ENCODE assay signal across 23 cellular contexts in the genomic region with DNA sequence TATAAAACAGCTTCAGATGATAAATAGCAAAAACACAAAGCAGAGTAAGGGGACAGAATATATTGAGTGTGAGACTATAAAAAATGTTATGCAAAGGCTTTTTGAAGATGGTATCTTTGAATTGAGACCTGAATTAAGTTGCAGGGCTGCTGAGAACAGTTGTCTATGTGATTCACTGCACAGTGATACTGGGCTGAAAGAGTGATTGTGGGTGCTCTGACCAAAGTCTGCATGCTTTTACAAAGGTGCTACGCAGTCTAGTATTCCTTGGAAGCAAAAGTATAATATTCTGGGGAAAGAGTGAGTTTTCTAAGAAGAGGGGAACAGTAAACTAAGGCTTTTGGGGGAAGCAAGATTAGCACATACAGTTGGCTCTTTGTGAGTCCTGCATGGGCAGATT.
DNase-seq lines count a peak whose midpoint lies in the region; ATAC-seq and TF ChIP-seq lines count a peak whose summit lies in the region.
"Had no signal": no experiment of that assay in that cellular context is flagged by ENCODE, and none has a peak within 500 bp of the region (broad histone marks: within the 10 kb centered on the region; RNA-seq: fewer than 3 reads in every experiment).

No MANE protein-coding gene starts in this region.

- H3K27me3 Mint-ChIP-seq in chondrocyte (ENCODE audit: low read depth), result no peaks in the 10 kb centered on the region
- H3K27me3 Mint-ChIP-seq: CD4-positive, alpha-beta memory T cell; CD4-positive, CD25-positive, alpha-beta regulatory T cell; CD8-positive, alpha-beta memory T cell had no signal

- H3K4me3 ChIP-seq in BLaER1 treated with 17β-estradiol and CSF1 and Interleukin-3, amounts not matched to agents 10 nM and 100 nM, result no peak overlapping the region
- H3K4me3 ChIP-seq: GM12878 had no signal

- H3K36me3 ChIP-seq in BLaER1 treated with 17β-estradiol and CSF1 and Interleukin-3, amounts not matched to agents 10 nM and 100 nM, result peaks cover 0 to 61% (median 18%) of the 10 kb centered on the region in 11 experiments; a peak in 12 of 22 replicates

- TF ChIP-seq CTCF in chondrocyte (IDR thresholded peaks at IDR 0.05), result no peak

- no peak overlapping the region for H3K9ac ChIP-seq in BLaER1 treated with 17β-estradiol and CSF1 and Interleukin-3, amounts not matched to agents 10 nM and 100 nM

- H3K4me1 ChIP-seq in BLaER1 treated with 17β-estradiol and CSF1 and Interleukin-3, amounts not matched to agents 10 nM and 100 nM, result peaks cover 12 to 19% (median 17%) of the 10 kb centered on the region in 10 experiments

- DNase-seq in chondrocyte (ENCODE audit: low spot score) (no peak), left colon (no peak), T-helper 9 cell (no peak)
- no peak for DNase-seq in activated CD4-positive, alpha-beta T cell treated with anti-CD3 and anti-CD28 coated beads, Interleukin-2, amount 50 U/mL, for 48 hours
- DNase-seq: 8988T; ACHN; BE2C; C1 segment of cervical spinal cord; CD4-positive, alpha-beta memory T cell; CD4-positive, CD25-positive, alpha-beta regulatory T cell; CD8-positive, alpha-beta memory T cell; COR-L47; DMS 273 treated with DMSO at 0.1 percent for 48 hours; DMS153; DMS79; DND-41; EL; GDM1 had no signal

- no peaks in the 10 kb centered on the region for H3K27me3 ChIP-seq in BLaER1 treated with 17β-estradiol and CSF1 and Interleukin-3, amounts not matched to agents 10 nM and 100 nM
- H3K27me3 ChIP-seq: BE2C had no signal

- no peaks in the 10 kb centered on the region for H3K9me3 ChIP-seq in BLaER1 treated with 17β-estradiol and CSF1 and Interleukin-3, amounts not matched to agents 10 nM and 100 nM (replicated peaks in 1 of 11)
- H3K9me3 ChIP-seq: BE2C had no signal

- no peak overlapping the region for H3K4me3 Mint-ChIP-seq in chondrocyte (ENCODE audit: unreplicated experiment)
- H3K4me3 Mint-ChIP-seq: CD14-positive monocyte; CD4-positive, alpha-beta memory T cell; CD4-positive, CD25-positive, alpha-beta regulatory T cell; CD8-positive, alpha-beta memory T cell had no signal

- H3K36me3 Mint-ChIP-seq in chondrocyte (ENCODE audit: low read depth), result peaks cover 45% of the 10 kb centered on the region

- intact Hi-C loops in left colon (cut with DNase I, micrococcal nuclease), result no loop called here

- peaks cover 58% of the 10 kb centered on the region for H3K4me1 Mint-ChIP-seq in chondrocyte (ENCODE audit: low read depth)

- no peak overlapping the region for H3K27ac ChIP-seq in BLaER1 treated with 17β-estradiol and CSF1 and Interleukin-3, amounts not matched to agents 10 nM and 100 nM

- no peaks in the 10 kb centered on the region for H3K9me3 Mint-ChIP-seq in chondrocyte (ENCODE audit: low read depth)
- H3K9me3 Mint-ChIP-seq: CD8-positive, alpha-beta memory T cell had no signal

- ATAC-seq in left colon, result peak; percentile 65
- no peak for ATAC-seq in HG02571 (IDR thresholded peaks at IDR 0.05; ENCODE audit: unreplicated experiment)
- ATAC-seq in HG02763 (IDR thresholded peaks at IDR 0.05; ENCODE audit: unreplicated experiment), result no peak
- ATAC-seq: GM12878 had no signal

- peak overlapping the region; percentile 69 for H3K27ac Mint-ChIP-seq in chondrocyte (ENCODE audit: unreplicated experiment)
- H3K27ac Mint-ChIP-seq: CD4-positive, alpha-beta memory T cell; CD4-positive, CD25-positive, alpha-beta regulatory T cell; CD8-positive, alpha-beta memory T cell had no signal

- no peaks in the 10 kb centered on the region for H4K20me1 ChIP-seq in BLaER1 treated with 17β-estradiol and CSF1 and Interleukin-3, amounts not matched to agents 10 nM and 100 nM

- peak overlapping the region in 8 of 11 experiments; percentile 31 to 70 (median 49); a peak in 16 of 22 replicates for H3K4me2 ChIP-seq in BLaER1 treated with 17β-estradiol and CSF1 and Interleukin-3, amounts not matched to agents 10 nM and 100 nM
